ENCODE assay signal across 25 cellular contexts in the genomic region with DNA sequence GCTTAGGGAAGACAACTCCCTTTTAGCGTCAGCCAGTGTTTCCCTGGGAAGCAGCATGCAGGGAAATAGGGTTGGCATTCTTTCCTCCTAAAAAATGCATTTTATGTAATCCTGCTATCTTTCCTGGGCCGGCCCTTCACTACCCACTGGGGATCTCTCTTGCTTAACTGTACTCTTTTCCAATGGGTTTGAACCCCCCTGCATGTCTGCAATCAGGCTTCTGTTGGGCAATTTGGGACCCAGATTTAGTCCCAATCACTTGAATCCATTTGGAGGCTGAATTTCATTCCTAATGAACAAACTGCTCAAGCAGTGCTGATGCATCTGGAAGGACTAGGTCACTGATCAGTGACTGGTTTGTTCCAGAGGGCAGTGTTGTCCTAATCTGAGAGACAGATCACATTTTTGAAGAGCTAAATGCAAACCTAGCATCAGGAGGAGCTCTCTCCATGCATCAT.
DNase-seq lines count a peak whose midpoint lies in the region; ATAC-seq and TF ChIP-seq lines count a peak whose summit lies in the region.
"Had no signal": no experiment of that assay in that cellular context is flagged by ENCODE, and none has a peak within 500 bp of the region (broad histone marks: within the 10 kb centered on the region; RNA-seq: fewer than 3 reads in every experiment).

No MANE protein-coding gene starts in this region.

- H3F3A ChIP-seq in neural progenitor cell (ENCODE audit: low read depth): no peaks in the 10 kb centered on the region

- intact Hi-C loops in activated naive CD4-positive, alpha-beta T cell treated with anti-CD3 and anti-CD28 coated beads for 36 hours (cut with micrococcal nuclease): no loop called here
- intact Hi-C loops in aorta (cut with DNase I): no loop called here

- no peaks in the 10 kb centered on the region for H3K27me3 Mint-ChIP-seq in activated naive CD4-positive, alpha-beta T cell treated with anti-CD3 and anti-CD28 coated beads, Interleukin-2, amount 50 U/mL, for 24 hours
- H3K27me3 Mint-ChIP-seq in activated naive CD4-positive, alpha-beta T cell treated with anti-CD3 and anti-CD28 coated beads for 36 hours (ENCODE audit: low read depth): no peaks in the 10 kb centered on the region
- H3K27me3 Mint-ChIP-seq in neural progenitor cell (ENCODE audit: insufficient read depth, low read depth): no peaks in the 10 kb centered on the region

- ATAC-seq in aorta (ENCODE audit: low FRiP score) (peak; percentile 87), GM21576 (IDR thresholded peaks at IDR 0.05; ENCODE audit: unreplicated experiment) (no peak), HG02840 (IDR thresholded peaks at IDR 0.05; ENCODE audit: low FRiP score, unreplicated experiment) (no peak)
- ATAC-seq: activated CD4-positive, alpha-beta T cell treated with anti-CD3 and anti-CD28 coated beads for 36 hours; effector memory CD8-positive, alpha-beta T cell; esophagus mucosa; left colon; natural killer cell treated with Interleukin-12 subunit alpha and Interleukin-12 subunit beta and Interleukin-15 and Interleukin-18, amount 100 ng/mL, for 72 hours; stimulated activated naive B cell treated with anti-CD40 and anti-IgM and Interleukin-4, amounts not matched to agents 10 μg/mL and 1 μg/mL and 100 μg/mL, for 72 hours had no signal

- H3K9me3 Mint-ChIP-seq in activated naive CD4-positive, alpha-beta T cell treated with anti-CD3 and anti-CD28 coated beads, Interleukin-2, amount 50 U/mL, for 24 hours: peaks cover 14% of the 10 kb centered on the region
- no peaks in the 10 kb centered on the region for H3K9me3 Mint-ChIP-seq in activated naive CD4-positive, alpha-beta T cell treated with anti-CD3 and anti-CD28 coated beads for 36 hours
- H3K9me3 Mint-ChIP-seq in neural progenitor cell: no peaks in the 10 kb centered on the region
- H3K9me3 Mint-ChIP-seq: effector memory CD8-positive, alpha-beta T cell; natural killer cell treated with Interleukin-12 subunit alpha and Interleukin-12 subunit beta and Interleukin-15 and Interleukin-18, amount 100 ng/mL, for 72 hours had no signal

- H3K79me2 ChIP-seq in neural progenitor cell (ENCODE audit: low read depth): no peaks in the 10 kb centered on the region
- H3K79me2 ChIP-seq: parathyroid adenoma had no signal

- no peak overlapping the region for H3K27ac ChIP-seq in neural progenitor cell
- H3K27ac ChIP-seq in aorta (ENCODE audit: low read depth in 1 of 2, low read length in 2 of 2): no peak overlapping the region
- H3K27ac ChIP-seq: parathyroid adenoma had no signal

- peak overlapping the region; percentile 13 for H2AFZ ChIP-seq in neural progenitor cell (replicated peaks)
- H2AFZ ChIP-seq: parathyroid adenoma had no signal

- no peak overlapping the region for H3K9ac ChIP-seq in neural progenitor cell
- H3K9ac ChIP-seq: parathyroid adenoma had no signal

- no peaks in the 10 kb centered on the region for H3K36me3 ChIP-seq in neural progenitor cell
- no peaks in the 10 kb centered on the region for H3K36me3 ChIP-seq in aorta (ENCODE audit: control insufficient read depth in 1 of 2, insufficient read depth in 2 of 2, low read length in 1 of 2)

- TF ChIP-seq CTCF in fibroblast of villous mesenchyme (IDR thresholded peaks at IDR 0.05; ENCODE audit: insufficient read depth, low read depth, low read length) (no peak), neural progenitor cell (IDR thresholded peaks at IDR 0.05) (no peak)

- H3K9me3 ChIP-seq in neural progenitor cell (ENCODE audit: low read depth) (no peaks in the 10 kb centered on the region), aorta (ENCODE audit: control insufficient read depth, low read length) (no peaks in the 10 kb centered on the region)

- no peaks in the 10 kb centered on the region for H3K27me3 ChIP-seq in neural progenitor cell
- no peaks in the 10 kb centered on the region for H3K27me3 ChIP-seq in aorta (ENCODE audit: control insufficient read depth in 1 of 2, insufficient read depth in 2 of 2, low read length in 1 of 2)

- no peak overlapping the region for H3K4me2 ChIP-seq in neural progenitor cell

- H3K4me1 Mint-ChIP-seq in activated naive CD4-positive, alpha-beta T cell treated with anti-CD3 and anti-CD28 coated beads, Interleukin-2, amount 50 U/mL, for 24 hours: peaks cover 81% of the 10 kb centered on the region
- H3K4me1 Mint-ChIP-seq in activated naive CD4-positive, alpha-beta T cell treated with anti-CD3 and anti-CD28 coated beads for 36 hours (ENCODE audit: low read depth): peaks cover 37% of the 10 kb centered on the region
- peaks cover 5% of the 10 kb centered on the region for H3K4me1 Mint-ChIP-seq in neural progenitor cell
- H3K4me1 Mint-ChIP-seq: stimulated activated naive B cell treated with anti-CD40 and anti-IgM and Interleukin-4, amounts not matched to agents 10 μg/mL and 1 μg/mL and 100 μg/mL, for 72 hours had no signal

- DNase-seq in activated naive CD4-positive, alpha-beta T cell treated with anti-CD3 and anti-CD28 coated beads for 36 hours: no peak
- DNase-seq in fibroblast of villous mesenchyme (ENCODE audit: low read depth) (peak; percentile 6), neural progenitor cell (ENCODE audit: low spot score) (no peak), aorta (peak in 1 of 2 donors; percentile 52), globus pallidus (ENCODE audit: low spot score) (no peak)
- DNase-seq: activated CD4-positive, alpha-beta T cell treated with anti-CD3 and anti-CD28 coated beads for 36 hours; activated naive CD4-positive, alpha-beta T cell treated with anti-CD3 and anti-CD28 coated beads, Interleukin-2, amount 50 U/mL, for 16 hours; activated T-cell treated with anti-CD3 and anti-CD28 coated beads, Interleukin-2, amount 50 U/mL, for 48 hours; COR-L47; effector memory CD8-positive, alpha-beta T cell; HFFc6; left colon; midbrain; NCI-H1092 treated with DMSO at 0.1 percent for 48 hours; NCI-H1930; NCI-H345; stimulated activated CD4-positive, alpha-beta T cell treated with anti-CD3 and anti-CD28 coated beads, Interleukin-2, amount 100 ng/mL, for 48 hours; stimulated activated naive B cell treated with anti-CD40 and anti-IgM and Interleukin-4, amounts not matched to agents 10 μg/mL and 1 μg/mL and 100 μg/mL, for 72 hours had no signal

- H3K4me3 ChIP-seq in fibroblast of villous mesenchyme (ENCODE audit: low read depth, low read length) (no peak overlapping the region), neural progenitor cell (no peak overlapping the region), aorta (ENCODE audit: low read length in 2 of 2) (no peak overlapping the region)
- H3K4me3 ChIP-seq: skin epidermis had no signal

- H3K36me3 Mint-ChIP-seq in activated naive CD4-positive, alpha-beta T cell treated with anti-CD3 and anti-CD28 coated beads, Interleukin-2, amount 50 U/mL, for 24 hours: peaks cover 25% of the 10 kb centered on the region
- peaks cover 13% of the 10 kb centered on the region for H3K36me3 Mint-ChIP-seq in activated naive CD4-positive, alpha-beta T cell treated with anti-CD3 and anti-CD28 coated beads for 36 hours (ENCODE audit: low read depth)
- H3K36me3 Mint-ChIP-seq in neural progenitor cell: no peaks in the 10 kb centered on the region
- H3K36me3 Mint-ChIP-seq: natural killer cell treated with Interleukin-12 subunit alpha and Interleukin-12 subunit beta and Interleukin-15 and Interleukin-18, amount 100 ng/mL, for 72 hours; stimulated activated naive B cell treated with anti-CD40 and anti-IgM and Interleukin-4, amounts not matched to agents 10 μg/mL and 1 μg/mL and 100 μg/mL, for 72 hours had no signal

- H4K20me1 ChIP-seq in neural progenitor cell (ENCODE audit: low read depth): no peaks in the 10 kb centered on the region

- CTCF ChIA-PET in activated naive CD4-positive, alpha-beta T cell treated with anti-CD3 and anti-CD28 coated beads for 36 hours (lab: Charles Lee): interaction anchor here (0.8 kb wide), 1 partner anchor 196 kb away, joined by 3 read pairs; no protein-coding TSS in a partner anchor

- H3K27ac Mint-ChIP-seq in activated naive CD4-positive, alpha-beta T cell treated with anti-CD3 and anti-CD28 coated beads, Interleukin-2, amount 50 U/mL, for 24 hours: peak overlapping the region; percentile 70
- H3K27ac Mint-ChIP-seq in activated naive CD4-positive, alpha-beta T cell treated with anti-CD3 and anti-CD28 coated beads for 36 hours: no peak overlapping the region
- H3K27ac Mint-ChIP-seq in neural progenitor cell: no peak overlapping the region
- H3K27ac Mint-ChIP-seq: activated CD4-positive, alpha-beta T cell treated with anti-CD3 and anti-CD28 coated beads for 36 hours; effector memory CD8-positive, alpha-beta T cell; HFFc6; natural killer cell treated with Interleukin-12 subunit alpha and Interleukin-12 subunit beta and Interleukin-15 and Interleukin-18, amount 100 ng/mL, for 72 hours; stimulated activated naive B cell treated with anti-CD40 and anti-IgM and Interleukin-4, amounts not matched to agents 10 μg/mL and 1 μg/mL and 100 μg/mL, for 72 hours had no signal

- 56 to 70% methylated on average over 2 of the region's 2 CpGs for WGBS in aorta, 2 donors

- H3K4me1 ChIP-seq in neural progenitor cell: peaks cover 10% of the 10 kb centered on the region
- H3K4me1 ChIP-seq in aorta (ENCODE audit: control insufficient read depth in 1 of 2, insufficient read depth in 2 of 2, low read length in 2 of 2): no peaks in the 10 kb centered on the region
- H3K4me1 ChIP-seq: parathyroid adenoma had no signal

- H3K4me3 Mint-ChIP-seq in activated naive CD4-positive, alpha-beta T cell treated with anti-CD3 and anti-CD28 coated beads, Interleukin-2, amount 50 U/mL, for 24 hours: no peak overlapping the region
- no peak overlapping the region for H3K4me3 Mint-ChIP-seq in activated naive CD4-positive, alpha-beta T cell treated with anti-CD3 and anti-CD28 coated beads for 36 hours
- no peak overlapping the region for H3K4me3 Mint-ChIP-seq in neural progenitor cell
- H3K4me3 Mint-ChIP-seq: activated CD4-positive, alpha-beta T cell treated with anti-CD3 and anti-CD28 coated beads for 36 hours; effector memory CD8-positive, alpha-beta T cell; HFFc6; natural killer cell treated with Interleukin-12 subunit alpha and Interleukin-12 subunit beta and Interleukin-15 and Interleukin-18, amount 100 ng/mL, for 72 hours; stimulated activated naive B cell treated with anti-CD40 and anti-IgM and Interleukin-4, amounts not matched to agents 10 μg/mL and 1 μg/mL and 100 μg/mL, for 72 hours had no signal
